In genomic region chr1:26119892-26120608, GRCh38 we compare ENCODE assay signal across 1 cellular context.
TF ChIP-seq lines count a peak whose summit lies in the region.

No MANE protein-coding gene starts in this region.

TF ChIP-seq in SK-N-SH, 30 proteins besides CTCF, POLR2A, EP300 and RAD21 (continued from another document):
- TF ChIP-seq MAX (IDR thresholded peaks at IDR 0.05; ENCODE audit: low read depth) = no peak
- no peak for TF ChIP-seq FOXJ3 (CRISPR knock-in tag; IDR thresholded peaks at IDR 0.05)
- no peak for TF ChIP-seq TEAD4 (IDR thresholded peaks at IDR 0.05; ENCODE audit: borderline replicate concordance, insufficient read depth)
- TF ChIP-seq, protein P1, sequence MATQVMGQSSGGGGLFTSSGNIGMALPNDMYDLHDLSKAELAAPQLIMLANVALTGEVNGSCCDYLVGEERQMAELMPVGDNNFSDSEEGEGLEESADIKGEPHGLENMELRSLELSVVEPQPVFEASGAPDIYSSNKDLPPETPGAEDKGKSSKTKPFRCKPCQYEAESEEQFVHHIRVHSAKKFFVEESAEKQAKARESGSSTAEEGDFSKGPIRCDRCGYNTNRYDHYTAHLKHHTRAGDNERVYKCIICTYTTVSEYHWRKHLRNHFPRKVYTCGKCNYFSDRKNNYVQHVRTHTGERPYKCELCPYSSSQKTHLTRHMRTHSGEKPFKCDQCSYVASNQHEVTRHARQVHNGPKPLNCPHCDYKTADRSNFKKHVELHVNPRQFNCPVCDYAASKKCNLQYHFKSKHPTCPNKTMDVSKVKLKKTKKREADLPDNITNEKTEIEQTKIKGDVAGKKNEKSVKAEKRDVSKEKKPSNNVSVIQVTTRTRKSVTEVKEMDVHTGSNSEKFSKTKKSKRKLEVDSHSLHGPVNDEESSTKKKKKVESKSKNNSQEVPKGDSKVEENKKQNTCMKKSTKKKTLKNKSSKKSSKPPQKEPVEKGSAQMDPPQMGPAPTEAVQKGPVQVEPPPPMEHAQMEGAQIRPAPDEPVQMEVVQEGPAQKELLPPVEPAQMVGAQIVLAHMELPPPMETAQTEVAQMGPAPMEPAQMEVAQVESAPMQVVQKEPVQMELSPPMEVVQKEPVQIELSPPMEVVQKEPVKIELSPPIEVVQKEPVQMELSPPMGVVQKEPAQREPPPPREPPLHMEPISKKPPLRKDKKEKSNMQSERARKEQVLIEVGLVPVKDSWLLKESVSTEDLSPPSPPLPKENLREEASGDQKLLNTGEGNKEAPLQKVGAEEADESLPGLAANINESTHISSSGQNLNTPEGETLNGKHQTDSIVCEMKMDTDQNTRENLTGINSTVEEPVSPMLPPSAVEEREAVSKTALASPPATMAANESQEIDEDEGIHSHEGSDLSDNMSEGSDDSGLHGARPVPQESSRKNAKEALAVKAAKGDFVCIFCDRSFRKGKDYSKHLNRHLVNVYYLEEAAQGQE (IDR thresholded peaks at IDR 0.05; ENCODE audit: low read depth, low read length) = no peak
- no peak for TF ChIP-seq MEF2A (IDR thresholded peaks at IDR 0.05; ENCODE audit: borderline replicate concordance, low read depth)
- TF ChIP-seq RCOR1 (IDR thresholded peaks at IDR 0.05; ENCODE audit: low read length) = no peak
- TF ChIP-seq USF2 (IDR thresholded peaks at IDR 0.05; ENCODE audit: borderline replicate concordance, low read depth, low read length) = no peak
